In genomic region chr1:220786337-220787068, GRCh38 we compare ENCODE assay signal across 1 cellular context.
TF ChIP-seq lines count a peak whose summit lies in the region.

Gene MTARC1, plus strand, starts transcription at chr1:220786913. Its CDS starts 32 bp downstream, at chr1:220786945.

TF ChIP-seq in HepG2, 621 proteins besides CTCF, POLR2A, EP300 and RAD21 (continued from another document and continues in another):
- peak; percentile 76; the same call in 1 of the 2 replicates for TF ChIP-seq ZNF142 (CRISPR knock-in tag; IDR thresholded peaks at IDR 0.05)
- TF ChIP-seq ZNF274 (CRISPR knock-in tag; IDR thresholded peaks at IDR 0.05), result no peak
- no peak for TF ChIP-seq RNF219 (CRISPR knock-in tag; IDR thresholded peaks at IDR 0.05)
- no peak; the same call in 1 of the 2 replicates for TF ChIP-seq ZNF451 (CRISPR knock-in tag; IDR thresholded peaks at IDR 0.05)
- TF ChIP-seq ZNF160 (CRISPR knock-in tag; IDR thresholded peaks at IDR 0.05), result 0 out of 2 replicates have a peak, but pooled peaks have one; percentile 5
- peak; percentile 91 for TF ChIP-seq ZNF501 (CRISPR knock-in tag; IDR thresholded peaks at IDR 0.05)
- TF ChIP-seq POLR2G (IDR thresholded peaks at IDR 0.05; ENCODE audit: low read depth, low read length), result peak; percentile 77
- 0 out of 2 replicates have a peak, but pooled peaks have one; percentile 59 for TF ChIP-seq ZNF253 (CRISPR knock-in tag; IDR thresholded peaks at IDR 0.05; ENCODE audit: borderline replicate concordance)
- no peak for TF ChIP-seq GTF3A (CRISPR knock-in tag; conservative IDR thresholded peaks at IDR 0.05)
- no peak for TF ChIP-seq BRD4 (CRISPR knock-in tag; IDR thresholded peaks at IDR 0.05)
- TF ChIP-seq DRAP1 (CRISPR knock-in tag; IDR thresholded peaks at IDR 0.05), result peak; percentile 69
- no peak for TF ChIP-seq STAG1 (CRISPR knock-in tag; IDR thresholded peaks at IDR 0.05)
- TF ChIP-seq HNF4G (IDR thresholded peaks at IDR 0.05; ENCODE audit: borderline replicate concordance, low read depth, low read length), result peak; percentile 83; the same call in 1 of the 2 replicates
- TF ChIP-seq HNF4G (CRISPR knock-in tag; IDR thresholded peaks at IDR 0.05; ENCODE audit: borderline replicate concordance, low read depth), result peak; percentile 56
- peak; percentile 43; the same call in 1 of the 2 replicates for TF ChIP-seq ZSCAN31 (CRISPR knock-in tag; IDR thresholded peaks at IDR 0.05; ENCODE audit: low read depth)
- TF ChIP-seq ZNF672 (CRISPR knock-in tag; IDR thresholded peaks at IDR 0.05), result no peak
- TF ChIP-seq ZNF850 (CRISPR knock-in tag; conservative IDR thresholded peaks at IDR 0.05), result no peak
- peak; percentile 70; the same call in 1 of the 2 replicates for TF ChIP-seq ZNF558 (CRISPR knock-in tag; IDR thresholded peaks at IDR 0.05; ENCODE audit: borderline replicate concordance)
- no peak for TF ChIP-seq SMYD3 (CRISPR knock-in tag; IDR thresholded peaks at IDR 0.05)
- TF ChIP-seq PCBP1 (IDR thresholded peaks at IDR 0.05; ENCODE audit: borderline replicate concordance, low read depth, low read length), result no peak
- no peak for TF ChIP-seq FIP1L1 (IDR thresholded peaks at IDR 0.05; ENCODE audit: borderline replicate concordance, insufficient read depth, low read depth, low read length)
- no peak for TF ChIP-seq ZNF546 (CRISPR knock-in tag; conservative IDR thresholded peaks at IDR 0.05)
- TF ChIP-seq ZNF816 (CRISPR knock-in tag; IDR thresholded peaks at IDR 0.05; ENCODE audit: borderline replicate concordance), result no peak
- no peak for TF ChIP-seq FUBP1 (CRISPR knock-in tag; IDR thresholded peaks at IDR 0.05; ENCODE audit: borderline replicate concordance)
- peak; percentile 53; the same call in 1 of the 2 replicates for TF ChIP-seq THAP11 (CRISPR knock-in tag; IDR thresholded peaks at IDR 0.05)
- peak; percentile 39; the same call in 1 of the 2 replicates for TF ChIP-seq ZNF724P (CRISPR knock-in tag; IDR thresholded peaks at IDR 0.05; ENCODE audit: borderline replicate concordance)
- no peak for TF ChIP-seq HDAC6 (IDR thresholded peaks at IDR 0.05; ENCODE audit: low read depth, low read length)
- 0 out of 2 replicates have a peak, but pooled peaks have one; percentile 64 for TF ChIP-seq REL (CRISPR knock-in tag; conservative IDR thresholded peaks at IDR 0.05)
- TF ChIP-seq MXD3 (CRISPR knock-in tag; IDR thresholded peaks at IDR 0.05), result no peak; the same call in 1 of the 2 replicates
- TF ChIP-seq ARNTL (CRISPR knock-in tag; IDR thresholded peaks at IDR 0.05), result no peak; the same call in 1 of the 2 replicates
- TF ChIP-seq SIX4 (CRISPR knock-in tag; IDR thresholded peaks at IDR 0.05), result peak; percentile 65
- peak; percentile 11; the same call in 1 of the 2 replicates for TF ChIP-seq ZNF746 (CRISPR knock-in tag; IDR thresholded peaks at IDR 0.05)
- no peak; the same call in 1 of the 2 replicates for TF ChIP-seq ZSCAN25 (CRISPR knock-in tag; IDR thresholded peaks at IDR 0.05)
- peak; percentile 69; the same call in 1 of the 2 replicates for TF ChIP-seq GATA4 (IDR thresholded peaks at IDR 0.05; ENCODE audit: borderline replicate concordance, low read depth)
- peak; percentile 68; the same call in 1 of the 2 replicates for TF ChIP-seq ZNF740 (CRISPR knock-in tag; IDR thresholded peaks at IDR 0.05)
- no peak for TF ChIP-seq PBX2 (CRISPR knock-in tag; IDR thresholded peaks at IDR 0.05)
- TF ChIP-seq ZNF414 (CRISPR knock-in tag; IDR thresholded peaks at IDR 0.05), result peak; percentile 70
- TF ChIP-seq TEF (CRISPR knock-in tag; IDR thresholded peaks at IDR 0.05), result no peak
- peak; percentile 75 for TF ChIP-seq ZNF800 (CRISPR knock-in tag; IDR thresholded peaks at IDR 0.05)
- no peak for TF ChIP-seq XBP1 (CRISPR knock-in tag; IDR thresholded peaks at IDR 0.05)
- TF ChIP-seq ZNF615 (CRISPR knock-in tag; IDR thresholded peaks at IDR 0.05; ENCODE audit: borderline replicate concordance), result no peak
- TF ChIP-seq HIVEP1 (CRISPR knock-in tag; IDR thresholded peaks at IDR 0.05), result no peak
- TF ChIP-seq CREB1 (IDR thresholded peaks at IDR 0.05), result no peak
- TF ChIP-seq CREB1 (CRISPR knock-in tag; IDR thresholded peaks at IDR 0.05), result no peak
- no peak for TF ChIP-seq ZNF337 (CRISPR knock-in tag; IDR thresholded peaks at IDR 0.05; ENCODE audit: borderline replicate concordance, low read depth)
- no peak for TF ChIP-seq ZNF136 (CRISPR knock-in tag; IDR thresholded peaks at IDR 0.05; ENCODE audit: low read depth)
- 0 out of 2 replicates have a peak, but pooled peaks have one; percentile 17 for TF ChIP-seq ZNF639 (CRISPR knock-in tag; conservative IDR thresholded peaks at IDR 0.05)
- no peak for TF ChIP-seq KLF9 (CRISPR knock-in tag; IDR thresholded peaks at IDR 0.05; ENCODE audit: low read depth)
- TF ChIP-seq MBNL3 (CRISPR knock-in tag; conservative IDR thresholded peaks at IDR 0.05), result no peak
- TF ChIP-seq SOX13 (IDR thresholded peaks at IDR 0.05), result no peak
- peak in 1 of 2 experiments; percentile 55; a peak in 1 of 4 replicates for TF ChIP-seq SOX13 (CRISPR knock-in tag; conservative IDR thresholded peaks at IDR 0.05 in 1 of 2, IDR thresholded peaks at IDR 0.05 in 1 of 2)
